2 cellular contexts compared by ENCODE assay signal in the genomic region with DNA sequence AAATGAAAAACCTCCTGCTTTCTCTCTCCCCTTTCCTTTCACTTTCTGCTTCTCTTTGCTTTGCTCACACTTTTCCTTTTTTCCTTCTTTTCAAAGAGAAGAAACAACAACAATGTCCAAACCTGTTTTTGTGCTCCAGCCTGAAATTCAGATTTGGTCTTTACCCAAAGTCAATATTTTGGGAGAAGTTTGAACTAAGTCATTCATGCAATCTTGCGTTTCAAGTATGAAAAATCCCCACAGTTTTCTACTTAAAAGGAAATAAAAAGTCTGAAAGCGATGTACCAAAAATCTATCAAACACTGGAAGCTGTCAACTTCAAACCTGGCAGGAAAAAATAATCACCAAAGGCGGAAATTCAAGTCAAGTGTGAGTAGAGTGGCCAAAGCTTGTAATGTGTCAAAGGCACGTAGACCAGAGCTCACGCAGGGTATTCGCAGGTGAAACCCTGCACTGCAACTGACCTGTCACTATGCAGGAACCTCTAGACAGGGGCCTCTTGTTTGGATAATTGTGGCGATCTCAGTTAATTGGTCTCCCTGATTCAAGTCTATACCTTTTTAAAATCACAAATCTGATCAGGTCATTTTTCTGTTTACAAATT.
TF ChIP-seq lines count a peak whose summit lies in the region.

No MANE protein-coding gene starts in this region.

TF ChIP-seq in A549, 52 proteins besides CTCF, POLR2A, EP300 and RAD21 (continued from another document):
- TF ChIP-seq, protein P1, sequence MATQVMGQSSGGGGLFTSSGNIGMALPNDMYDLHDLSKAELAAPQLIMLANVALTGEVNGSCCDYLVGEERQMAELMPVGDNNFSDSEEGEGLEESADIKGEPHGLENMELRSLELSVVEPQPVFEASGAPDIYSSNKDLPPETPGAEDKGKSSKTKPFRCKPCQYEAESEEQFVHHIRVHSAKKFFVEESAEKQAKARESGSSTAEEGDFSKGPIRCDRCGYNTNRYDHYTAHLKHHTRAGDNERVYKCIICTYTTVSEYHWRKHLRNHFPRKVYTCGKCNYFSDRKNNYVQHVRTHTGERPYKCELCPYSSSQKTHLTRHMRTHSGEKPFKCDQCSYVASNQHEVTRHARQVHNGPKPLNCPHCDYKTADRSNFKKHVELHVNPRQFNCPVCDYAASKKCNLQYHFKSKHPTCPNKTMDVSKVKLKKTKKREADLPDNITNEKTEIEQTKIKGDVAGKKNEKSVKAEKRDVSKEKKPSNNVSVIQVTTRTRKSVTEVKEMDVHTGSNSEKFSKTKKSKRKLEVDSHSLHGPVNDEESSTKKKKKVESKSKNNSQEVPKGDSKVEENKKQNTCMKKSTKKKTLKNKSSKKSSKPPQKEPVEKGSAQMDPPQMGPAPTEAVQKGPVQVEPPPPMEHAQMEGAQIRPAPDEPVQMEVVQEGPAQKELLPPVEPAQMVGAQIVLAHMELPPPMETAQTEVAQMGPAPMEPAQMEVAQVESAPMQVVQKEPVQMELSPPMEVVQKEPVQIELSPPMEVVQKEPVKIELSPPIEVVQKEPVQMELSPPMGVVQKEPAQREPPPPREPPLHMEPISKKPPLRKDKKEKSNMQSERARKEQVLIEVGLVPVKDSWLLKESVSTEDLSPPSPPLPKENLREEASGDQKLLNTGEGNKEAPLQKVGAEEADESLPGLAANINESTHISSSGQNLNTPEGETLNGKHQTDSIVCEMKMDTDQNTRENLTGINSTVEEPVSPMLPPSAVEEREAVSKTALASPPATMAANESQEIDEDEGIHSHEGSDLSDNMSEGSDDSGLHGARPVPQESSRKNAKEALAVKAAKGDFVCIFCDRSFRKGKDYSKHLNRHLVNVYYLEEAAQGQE (IDR thresholded peaks at IDR 0.05), result no peak
- no peak for TF ChIP-seq ZC3H11A (IDR thresholded peaks at IDR 0.05)
- no peak for TF ChIP-seq EHMT2 (IDR thresholded peaks at IDR 0.05; ENCODE audit: low read depth)
- no peak for TF ChIP-seq KDM1A (IDR thresholded peaks at IDR 0.05; ENCODE audit: low read depth)
- TF ChIP-seq MAFK (IDR thresholded peaks at IDR 0.05; ENCODE audit: partially characterized antibody), result no peak

TF ChIP-seq in WTC11, 78 proteins besides CTCF, POLR2A, EP300 and RAD21 (continued from another document):
- TF ChIP-seq, protein P2, sequence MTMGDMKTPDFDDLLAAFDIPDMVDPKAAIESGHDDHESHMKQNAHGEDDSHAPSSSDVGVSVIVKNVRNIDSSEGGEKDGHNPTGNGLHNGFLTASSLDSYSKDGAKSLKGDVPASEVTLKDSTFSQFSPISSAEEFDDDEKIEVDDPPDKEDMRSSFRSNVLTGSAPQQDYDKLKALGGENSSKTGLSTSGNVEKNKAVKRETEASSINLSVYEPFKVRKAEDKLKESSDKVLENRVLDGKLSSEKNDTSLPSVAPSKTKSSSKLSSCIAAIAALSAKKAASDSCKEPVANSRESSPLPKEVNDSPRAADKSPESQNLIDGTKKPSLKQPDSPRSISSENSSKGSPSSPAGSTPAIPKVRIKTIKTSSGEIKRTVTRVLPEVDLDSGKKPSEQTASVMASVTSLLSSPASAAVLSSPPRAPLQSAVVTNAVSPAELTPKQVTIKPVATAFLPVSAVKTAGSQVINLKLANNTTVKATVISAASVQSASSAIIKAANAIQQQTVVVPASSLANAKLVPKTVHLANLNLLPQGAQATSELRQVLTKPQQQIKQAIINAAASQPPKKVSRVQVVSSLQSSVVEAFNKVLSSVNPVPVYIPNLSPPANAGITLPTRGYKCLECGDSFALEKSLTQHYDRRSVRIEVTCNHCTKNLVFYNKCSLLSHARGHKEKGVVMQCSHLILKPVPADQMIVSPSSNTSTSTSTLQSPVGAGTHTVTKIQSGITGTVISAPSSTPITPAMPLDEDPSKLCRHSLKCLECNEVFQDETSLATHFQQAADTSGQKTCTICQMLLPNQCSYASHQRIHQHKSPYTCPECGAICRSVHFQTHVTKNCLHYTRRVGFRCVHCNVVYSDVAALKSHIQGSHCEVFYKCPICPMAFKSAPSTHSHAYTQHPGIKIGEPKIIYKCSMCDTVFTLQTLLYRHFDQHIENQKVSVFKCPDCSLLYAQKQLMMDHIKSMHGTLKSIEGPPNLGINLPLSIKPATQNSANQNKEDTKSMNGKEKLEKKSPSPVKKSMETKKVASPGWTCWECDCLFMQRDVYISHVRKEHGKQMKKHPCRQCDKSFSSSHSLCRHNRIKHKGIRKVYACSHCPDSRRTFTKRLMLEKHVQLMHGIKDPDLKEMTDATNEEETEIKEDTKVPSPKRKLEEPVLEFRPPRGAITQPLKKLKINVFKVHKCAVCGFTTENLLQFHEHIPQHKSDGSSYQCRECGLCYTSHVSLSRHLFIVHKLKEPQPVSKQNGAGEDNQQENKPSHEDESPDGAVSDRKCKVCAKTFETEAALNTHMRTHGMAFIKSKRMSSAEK (CRISPR knock-in tag; IDR thresholded peaks at IDR 0.05; ENCODE audit: borderline replicate concordance), result no peak
- TF ChIP-seq, protein P3, sequence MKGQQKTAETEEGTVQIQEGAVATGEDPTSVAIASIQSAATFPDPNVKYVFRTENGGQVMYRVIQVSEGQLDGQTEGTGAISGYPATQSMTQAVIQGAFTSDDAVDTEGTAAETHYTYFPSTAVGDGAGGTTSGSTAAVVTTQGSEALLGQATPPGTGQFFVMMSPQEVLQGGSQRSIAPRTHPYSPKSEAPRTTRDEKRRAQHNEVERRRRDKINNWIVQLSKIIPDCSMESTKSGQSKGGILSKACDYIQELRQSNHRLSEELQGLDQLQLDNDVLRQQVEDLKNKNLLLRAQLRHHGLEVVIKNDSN (CRISPR knock-in tag; IDR thresholded peaks at IDR 0.05), result no peak
- TF ChIP-seq ZBTB21 (CRISPR knock-in tag; IDR thresholded peaks at IDR 0.05; ENCODE audit: borderline replicate concordance) (no peak), NFE2L1 (CRISPR knock-in tag; IDR thresholded peaks at IDR 0.05) (no peak)
